Comparison of ENCODE assay signal across 1 cellular context in genomic region chr9:97695390-97695789, GRCh38.
TF ChIP-seq lines count a peak whose summit lies in the region.

No MANE protein-coding gene starts in this region.

TF ChIP-seq in HepG2, 621 proteins besides CTCF, POLR2A, EP300 and RAD21 (continued from another document):
- TF ChIP-seq ETS1 (CRISPR knock-in tag; IDR thresholded peaks at IDR 0.05), result no peak
- TF ChIP-seq REL (CRISPR knock-in tag; conservative IDR thresholded peaks at IDR 0.05), result 0 out of 2 replicates have a peak, but pooled peaks have one; percentile 41
- TF ChIP-seq XBP1 (CRISPR knock-in tag; IDR thresholded peaks at IDR 0.05), result no peak
